ENCODE assay signal across 13 cellular contexts in the genomic region with DNA sequence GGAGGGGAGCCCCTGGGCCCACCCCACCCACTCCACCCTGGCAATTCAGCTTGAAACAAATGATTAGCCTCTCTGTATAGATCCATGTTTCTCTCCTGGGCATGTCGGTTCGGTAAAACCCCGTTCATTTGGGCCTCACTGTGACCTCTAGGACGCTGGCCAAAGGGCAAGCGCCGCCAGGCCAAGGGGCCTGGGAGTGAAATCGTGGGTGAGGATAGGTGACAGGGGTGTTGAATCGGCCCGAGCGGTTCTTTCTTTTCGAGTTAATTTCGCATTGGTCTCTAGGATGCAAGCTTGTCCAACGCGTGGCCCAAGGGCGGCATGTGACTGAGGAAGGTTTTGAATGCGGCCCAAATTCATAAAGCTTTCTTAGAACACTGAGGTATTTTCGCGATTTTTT. TPM values are rescaled to one million over a fixed set of nuclear protein-coding genes. Genes with fewer than 3 reads are reported as not detected.
A peak's percentile ranks its signal among the peaks of the same experiment; 100 is the strongest.
DNase-seq lines count a peak whose midpoint lies in the region; ATAC-seq and TF ChIP-seq lines count a peak whose summit lies in the region.
"Had no signal": no experiment of that assay in that cellular context is flagged by ENCODE, and none has a peak within 500 bp of the region (broad histone marks: within the 10 kb centered on the region; RNA-seq: fewer than 3 reads in every experiment).

No MANE protein-coding gene starts in this region.

- no peak for TF ChIP-seq CTCF in right atrium auricular region (IDR thresholded peaks at IDR 0.05)
- TF ChIP-seq CTCF in vagina (IDR thresholded peaks at IDR 0.05): no peak
- TF ChIP-seq CTCF in foreskin keratinocyte (conservative IDR thresholded peaks at IDR 0.05): no peak

- peak overlapping the region; percentile 87 for H3K27ac Mint-ChIP-seq in activated naive CD8-positive, alpha-beta T cell treated with anti-CD3 and anti-CD28 coated beads, Interleukin-2, amount 50 U/mL, for 24 hours
- H3K27ac Mint-ChIP-seq in naive thymus-derived CD8-positive, alpha-beta T cell: peak overlapping the region in 9 of 10 donors; percentile 53 to 88 (median 80)

- DNase-seq in right atrium auricular region (ENCODE audit: low spot score) (no peak), left ventricle myocardium superior (no peak), vagina (ENCODE audit: extremely low spot score in 2 of 2) (no peak), foreskin keratinocyte (no peak), NCI-H345 treated with DMSO at 0.1 percent for 48 hours (lab: John Stamatoyannopoulos, UW; ENCODE audit: unreplicated experiment) (no peak)
- no peak for DNase-seq in activated naive CD8-positive, alpha-beta T cell treated with anti-CD3 and anti-CD28 coated beads, Interleukin-2, amount 50 U/mL, for 24 hours
- DNase-seq in naive thymus-derived CD8-positive, alpha-beta T cell: peak in 1 of 10 donors; percentile 47
- DNase-seq: NCI-H69, small intestine had no signal

- H3K4me3 ChIP-seq in right atrium auricular region (peak overlapping the region in 1 of 2 donors; percentile 64), vagina (peak overlapping the region in 1 of 2 donors; percentile 61)
- H3K4me3 ChIP-seq: K562 had no signal

- H3K27ac ChIP-seq in right atrium auricular region (peak overlapping the region; percentile 81 to 91), vagina (peak overlapping the region; percentile 98), foreskin keratinocyte (no peak overlapping the region)
- H3K27ac ChIP-seq: C4-2B had no signal

- H3K36me3 Mint-ChIP-seq in activated naive CD8-positive, alpha-beta T cell treated with anti-CD3 and anti-CD28 coated beads, Interleukin-2, amount 50 U/mL, for 24 hours (ENCODE audit: low read depth): no peaks in the 10 kb centered on the region
- H3K36me3 Mint-ChIP-seq in naive thymus-derived CD8-positive, alpha-beta T cell: no peaks in the 10 kb centered on the region

- ATAC-seq in left ventricle myocardium superior (no peak), HG03520 (IDR thresholded peaks at IDR 0.05; ENCODE audit: unreplicated experiment) (no peak), foreskin keratinocyte (no peak)
- ATAC-seq in activated naive CD8-positive, alpha-beta T cell treated with anti-CD3 and anti-CD28 coated beads, Interleukin-2, amount 50 U/mL, for 24 hours: no peak
- ATAC-seq in naive thymus-derived CD8-positive, alpha-beta T cell: no peak
- ATAC-seq: K562, left colon had no signal

- H3K4me1 ChIP-seq in right atrium auricular region: peaks cover 0 to 48% of the 10 kb centered on the region in 2 donors
- H3K4me1 ChIP-seq in vagina: peaks cover 63% of the 10 kb centered on the region
- peaks cover 3% of the 10 kb centered on the region for H3K4me1 ChIP-seq in foreskin keratinocyte

- H3K4me1 Mint-ChIP-seq in activated naive CD8-positive, alpha-beta T cell treated with anti-CD3 and anti-CD28 coated beads, Interleukin-2, amount 50 U/mL, for 24 hours: peaks cover 78% of the 10 kb centered on the region
- peaks cover 9 to 51% (median 37%) of the 10 kb centered on the region in 4 donors for H3K4me1 Mint-ChIP-seq in naive thymus-derived CD8-positive, alpha-beta T cell

- H3K27me3 ChIP-seq in right atrium auricular region: no peaks in the 10 kb centered on the region
- H3K27me3 ChIP-seq in vagina: no peaks in the 10 kb centered on the region
- peaks cover 27% of the 10 kb centered on the region for H3K27me3 ChIP-seq in foreskin keratinocyte

- POLR2A ChIA-PET in naive thymus-derived CD8-positive, alpha-beta T cell (lab: Charles Lee): interaction anchor here (0.6 to 6.1 kb wide), 5 partner anchors 12 to 354 kb away, joined by 3 to 120 read pairs (median 14); a partner anchor contains a TSS

- H3K36me3 ChIP-seq in right atrium auricular region: no peaks in the 10 kb centered on the region
- no peaks in the 10 kb centered on the region for H3K36me3 ChIP-seq in vagina

- no peaks in the 10 kb centered on the region for H3K9me3 ChIP-seq in right atrium auricular region
- H3K9me3 ChIP-seq in vagina: no peaks in the 10 kb centered on the region

- no peaks in the 10 kb centered on the region for H3K9me3 Mint-ChIP-seq in activated naive CD8-positive, alpha-beta T cell treated with anti-CD3 and anti-CD28 coated beads, Interleukin-2, amount 50 U/mL, for 24 hours
- no peaks in the 10 kb centered on the region for H3K9me3 Mint-ChIP-seq in naive thymus-derived CD8-positive, alpha-beta T cell

- peaks cover 2% of the 10 kb centered on the region for H3K27me3 Mint-ChIP-seq in activated naive CD8-positive, alpha-beta T cell treated with anti-CD3 and anti-CD28 coated beads, Interleukin-2, amount 50 U/mL, for 24 hours
- H3K27me3 Mint-ChIP-seq in naive thymus-derived CD8-positive, alpha-beta T cell: no peaks in the 10 kb centered on the region

- peak overlapping the region; percentile 65 for H3K4me3 Mint-ChIP-seq in activated naive CD8-positive, alpha-beta T cell treated with anti-CD3 and anti-CD28 coated beads, Interleukin-2, amount 50 U/mL, for 24 hours
- H3K4me3 Mint-ChIP-seq in naive thymus-derived CD8-positive, alpha-beta T cell: peak overlapping the region; percentile 62 to 81 (median 72)

- intact Hi-C loops in left ventricle myocardium superior (cut with micrococcal nuclease): no loop called here
- intact Hi-C loops in vagina (cut with DNase I): no loop called here

- TF ChIP-seq POLR2A in vagina (IDR thresholded peaks at IDR 0.05): no peak

RNA-seq across cellular contexts. Expression of a gene that starts 9.9 kb away (rescaled TPM):
- total RNA-seq in right atrium auricular region (10 to 100 TPM; 17.1 to 52.6 TPM), left ventricle myocardium superior (6.9 TPM), vagina (34.1 TPM), foreskin keratinocyte (7.3 and 8.5 TPM in 2 replicates)
- total RNA-seq in naive thymus-derived CD8-positive, alpha-beta T cell: 100 to 1,000 TPM; 100 to 108 TPM
- polyA plus RNA-seq in naive thymus-derived CD8-positive, alpha-beta T cell: 100 to 1,000 TPM in 1 of 3 donors, 10 to 100 TPM in 2; 41.7 to 101 (median 55.2) TPM
- 8.2 and 8.4 TPM in 2 replicates for polyA plus RNA-seq in foreskin keratinocyte

RNA-seq across cellular contexts. Expression of a gene that starts 21.5 kb away (rescaled TPM):
- not detected for total RNA-seq in right atrium auricular region
- total RNA-seq in left ventricle myocardium superior: not detected
- under 1 TPM in 1 of 2 experiments, not detected in 1; 0.39 TPM for total RNA-seq in naive thymus-derived CD8-positive, alpha-beta T cell
- under 1 TPM in 1 of 3 donors, not detected in 2; 0.16 TPM for polyA plus RNA-seq in naive thymus-derived CD8-positive, alpha-beta T cell
- 2.5 TPM for total RNA-seq in vagina
- total RNA-seq in foreskin keratinocyte: not detected in 2 replicates
- polyA plus RNA-seq in foreskin keratinocyte: not detected in 2 replicates
- total RNA-seq: K562 had no signal
- polyA plus RNA-seq: K562 had no signal
